22 cellular contexts compared by ENCODE assay signal in genomic region chr1:242710286-242710685, GRCh38.
"Had no signal": no experiment of that assay in that cellular context is flagged by ENCODE, and none has a peak within 500 bp of the region (broad histone marks: within the 10 kb centered on the region; RNA-seq: fewer than 3 reads in every experiment).

No MANE protein-coding gene starts in this region.

- DNase-seq: naive thymus-derived CD8-positive, alpha-beta T cell; nephron progenitor cell; nucleus accumbens; posterior cingulate gyrus; psoas muscle; right cardiac atrium; right lobe of liver; sigmoid colon; small intestine; stimulated activated CD4-positive, alpha-beta T cell treated with anti-CD3 and anti-CD28 coated beads, Interleukin-15, amount 100 ng/mL, for 24 hours; stimulated activated CD4-positive, alpha-beta T cell treated with anti-CD3 and anti-CD28 coated beads, Interleukin-2, amount 100 ng/mL, for 24 hours; stimulated activated CD4-positive, alpha-beta T cell treated with anti-CD3 and anti-CD28 coated beads, Interleukin-2, amount 100 ng/mL, for 48 hours; stimulated activated CD4-positive, alpha-beta T cell treated with anti-CD3 and anti-CD28 coated beads, Interleukin-4, amount 100 ng/mL, for 24 hours; stimulated activated naive B cell treated with anti-CD40 and anti-IgM and Interleukin-4, amounts not matched to agents 10 μg/mL and 1 μg/mL and 100 μg/mL, for 72 hours; stimulated activated naive CD4-positive, alpha-beta T cell treated with Interleukin-2 at 50 U/mL for 16 hours; stomach; tibial artery; transverse colon; upper lobe of right lung; uterus had no signal

- H3K27ac ChIP-seq: neutrophil, parathyroid adenoma, psoas muscle, right lobe of liver, sigmoid colon, stomach, tibial artery, transverse colon, upper lobe of right lung, uterus had no signal

- H3K4me1 ChIP-seq: parathyroid adenoma, psoas muscle, right lobe of liver, sigmoid colon, stomach, tibial artery, transverse colon, upper lobe of right lung, uterus had no signal

- H3K27me3 ChIP-seq: neutrophil, right lobe of liver, sigmoid colon, stomach, tibial artery, transverse colon, upper lobe of right lung, uterus had no signal

- H3K9ac ChIP-seq: parathyroid adenoma had no signal

- H3K9me3 ChIP-seq: neutrophil, psoas muscle, right lobe of liver, sigmoid colon, tibial artery, transverse colon, upper lobe of right lung, uterus had no signal

- H3K4me3 ChIP-seq: psoas muscle, right lobe of liver, sigmoid colon, stomach, tibial artery, transverse colon, upper lobe of right lung, uterus had no signal

- H3K36me3 ChIP-seq: neutrophil, right lobe of liver, sigmoid colon, stomach, tibial artery, transverse colon, upper lobe of right lung, uterus had no signal
